9 cellular contexts compared by ENCODE assay signal in genomic region chr5:123549256-123549904, GRCh38. TPM values are rescaled to one million over a fixed set of nuclear protein-coding genes. Genes with fewer than 3 reads are reported as not detected.
DNase-seq lines count a peak whose midpoint lies in the region; ATAC-seq and TF ChIP-seq lines count a peak whose summit lies in the region.
"Had no signal": no experiment of that assay in that cellular context is flagged by ENCODE, and none has a peak within 500 bp of the region (broad histone marks: within the 10 kb centered on the region; RNA-seq: fewer than 3 reads in every experiment).

No MANE protein-coding gene starts in this region.

- H3K36me3 Mint-ChIP-seq in memory B cell, result peaks cover 12% of the 10 kb centered on the region

- H3K27ac Mint-ChIP-seq in memory B cell, result peak overlapping the region; percentile 99

- H3K27ac ChIP-seq in tibial nerve, result no peak overlapping the region
- H3K27ac ChIP-seq: thoracic aorta had no signal

- H3K4me3 Mint-ChIP-seq in memory B cell, result peak overlapping the region; percentile 61

- H3K4me1 ChIP-seq in tibial nerve, result peaks cover 0 to under 1% (median 0%) of the 10 kb centered on the region in 4 donors

- no peak for TF ChIP-seq EP300 in tibial nerve (IDR thresholded peaks at IDR 0.05)

- no peaks in the 10 kb centered on the region for H3K9me3 ChIP-seq in tibial nerve
- H3K9me3 ChIP-seq: thoracic aorta had no signal

- ATAC-seq in GM18907 (IDR thresholded peaks at IDR 0.05; ENCODE audit: unreplicated experiment), result peak; percentile 99
- peak; percentile 99 for ATAC-seq in HG02973 (IDR thresholded peaks at IDR 0.05; ENCODE audit: unreplicated experiment)
- peak; percentile 97 for ATAC-seq in memory B cell (ENCODE audit: low read depth)

- no peaks in the 10 kb centered on the region for H3K36me3 ChIP-seq in tibial nerve
- H3K36me3 ChIP-seq: thoracic aorta had no signal

- H3K4me3 ChIP-seq in tibial nerve, result no peak overlapping the region
- H3K4me3 ChIP-seq: thoracic aorta had no signal

- 80 to 82% methylated on average over 3 of the region's 3 CpGs for WGBS in tibial nerve, 2 donors

- peaks cover 18% of the 10 kb centered on the region for H3K4me1 Mint-ChIP-seq in memory B cell

- DNase-seq in activated CD4-positive, CD25-positive, alpha-beta regulatory T cell treated with anti-CD3 and anti-CD28 coated beads, Interleukin-2, amount 50 U/mL, for 72 hours, result peak; percentile 43
- DNase-seq in memory B cell (ENCODE audit: low spot score in 2 of 2) (peak; percentile 53 to 80), tibial nerve (ENCODE audit: low spot score in 2 of 2) (no peak), NCI-H526 treated with DMSO at 0.1 percent for 48 hours (lab: John Stamatoyannopoulos, UW) (no peak), KG1 (lab: John Stamatoyannopoulos, UW) (no peak), hippocampal formation (lab: John Stamatoyannopoulos, UW) (no peak)

- no peak for TF ChIP-seq POLR2A in tibial nerve (IDR thresholded peaks at IDR 0.05)

- no peaks in the 10 kb centered on the region for H3K27me3 Mint-ChIP-seq in memory B cell

- TF ChIP-seq CTCF in tibial nerve (IDR thresholded peaks at IDR 0.05), result no peak

- H3K9me3 Mint-ChIP-seq in memory B cell, result no peaks in the 10 kb centered on the region

- H3K27me3 ChIP-seq in tibial nerve, result no peaks in the 10 kb centered on the region

RNA-seq across cellular contexts. Expression of gene CSNK1G3, which starts 37.4 kb away (rescaled TPM):
- 10 to 100 TPM; 34.5 to 48.1 (median 39.5) TPM for total RNA-seq in tibial nerve

Comparison
In these comparisons a context has a peak if more than half of its experiments do, and no peak if none do; other contexts are left out.
1. DNase-seq: peak in activated CD4-positive, CD25-positive, alpha-beta regulatory T cell treated with anti-CD3 and anti-CD28 coated beads, Interleukin-2, amount 50 U/mL, for 72 hours (single experiment) and memory B cell (2 of 2); none in tibial nerve (0 of 2), NCI-H526 treated with DMSO at 0.1 percent for 48 hours (single experiment), KG1 (single experiment) and hippocampal formation (0 of 2).
2. Peak in every context shown above with its lines, with median percentiles within 50 percentile points of each other: ATAC-seq.